19 cellular contexts compared by ENCODE assay signal in genomic region chr4:74042681-74043080, GRCh38. TPM values are rescaled to one million over a fixed set of nuclear protein-coding genes. Genes with fewer than 3 reads are reported as not detected.
DNase-seq lines count a peak whose midpoint lies in the region; ATAC-seq, FAIRE-seq and TF ChIP-seq lines count a peak whose summit lies in the region.
"Had no signal": no experiment of that assay in that cellular context is flagged by ENCODE, and none has a peak within 500 bp of the region (broad histone marks: within the 10 kb centered on the region; RNA-seq: fewer than 3 reads in every experiment).

No MANE protein-coding gene starts in this region.

- no peaks in the 10 kb centered on the region for H3K36me3 Mint-ChIP-seq in glutamatergic neuron (ENCODE audit: unreplicated experiment)
- H3K36me3 Mint-ChIP-seq in activated CD4-positive, alpha-beta T cell treated with anti-CD3 and anti-CD28 coated beads, Interleukin-2, amount 10 ng/mL, durations not matched to agents 7 days and 5 days (ENCODE audit: low read depth), result peaks cover 2% of the 10 kb centered on the region

- H3K9me3 Mint-ChIP-seq in glutamatergic neuron (ENCODE audit: unreplicated experiment), result peaks cover 5% of the 10 kb centered on the region
- H3K9me3 Mint-ChIP-seq in activated CD4-positive, alpha-beta T cell treated with anti-CD3 and anti-CD28 coated beads, Interleukin-2, amount 10 ng/mL, durations not matched to agents 7 days and 5 days, result no peaks in the 10 kb centered on the region
- H3K9me3 Mint-ChIP-seq: activated CD4-positive, alpha-beta memory T cell treated with anti-CD3 and anti-CD28 coated beads, Interleukin-2, amount 10 ng/mL, durations not matched to agents 7 days and 5 days had no signal

- H2AFZ ChIP-seq in MM.1S (ENCODE audit: low read length), result no peak overlapping the region
- peak overlapping the region; percentile 11; the same call in 1 of the 2 replicates for H2AFZ ChIP-seq in K562 (ENCODE audit: low read depth, low read length)

- no TSS peak for BruUV-seq in K562 (replicated peaks; lab: Mats Ljungman, UMichigan)

- CTCF ChIA-PET in K562 (lab: Yijun Ruan, JAX; ENCODE audit: low intra/inter-chr PET ratio), result no interaction called here
- CTCF ChIA-PET in activated CD4-positive, alpha-beta T cell treated with anti-CD3 and anti-CD28 coated beads, Interleukin-2, amount 10 ng/mL, durations not matched to agents 7 days and 5 days (lab: Charles Lee), result no interaction called here

- H2BK15ac ChIP-seq in mesendoderm (replicated peaks; ENCODE audit: low read depth), result no peak overlapping the region

- H3K18ac ChIP-seq in mesendoderm (ENCODE audit: low read length), result no peak overlapping the region

- no peak overlapping the region for H3K56ac ChIP-seq in mesendoderm (ENCODE audit: low read length)

- no peak overlapping the region for H4K5ac ChIP-seq in mesendoderm (ENCODE audit: low read length)

- in situ Hi-C loops in K562 (cut with MboI), result no loop called here

- no peaks in the 10 kb centered on the region for H3K36me3 ChIP-seq in MM.1S (replicated peaks; ENCODE audit: insufficient read depth, low read length)
- no peaks in the 10 kb centered on the region; the same call in 2 of the 3 replicates for H3K36me3 ChIP-seq in K562 (ENCODE audit: control insufficient read depth, insufficient read depth, low read length)
- no peaks in the 10 kb centered on the region for H3K36me3 ChIP-seq in mesendoderm (ENCODE audit: control insufficient read depth, insufficient read depth, low read length)
- H3K36me3 ChIP-seq: Peyer's patch, thyroid gland had no signal

- DNase-seq in DMS53 treated with DMSO at 0.1 percent for 48 hours (lab: John Stamatoyannopoulos, UW; ENCODE audit: unreplicated experiment), result peak; percentile 40
- peak; percentile 58 for DNase-seq in MM.1S
- DNase-seq in K562 (ENCODE audit: extremely low read depth in 1 of 4, low spot score in 3 of 4), result peak in 1 of 4 experiments; percentile 26
- peak; percentile 29 for DNase-seq in mesendoderm
- DNase-seq in AG08396 (ENCODE audit: low spot score), result no peak
- no peak for DNase-seq in glutamatergic neuron
- no peak for DNase-seq in activated CD4-positive, alpha-beta T cell treated with anti-CD3 and anti-CD28 coated beads, Interleukin-2, amount 10 ng/mL, durations not matched to agents 7 days and 5 days
- DNase-seq: activated CD4-positive, alpha-beta memory T cell treated with anti-CD3 and anti-CD28 coated beads, Interleukin-2, amount 10 ng/mL, durations not matched to agents 7 days and 5 days; C1 segment of cervical spinal cord; effector memory CD4-positive, alpha-beta T cell; hypothalamus; IMR-90; NCI-H1092 treated with DMSO at 0.1 percent for 48 hours; NCI-H526; posterior cingulate gyrus; thyroid gland had no signal

- POLR2A ChIA-PET in K562 (lab: Yijun Ruan, JAX), result interaction anchor here (1.9 kb wide), 1 partner anchor 56 kb away, joined by 7 read pairs; the partner anchor contains the start of gene CXCL2
- POLR2A ChIA-PET in activated CD4-positive, alpha-beta T cell treated with anti-CD3 and anti-CD28 coated beads, Interleukin-2, amount 10 ng/mL, durations not matched to agents 7 days and 5 days (lab: Charles Lee), result interaction anchor here (0.5 kb wide), 1 partner anchor 26 kb away, joined by 4 read pairs; no protein-coding TSS in a partner anchor

- H3K27me3 ChIP-seq in MM.1S (replicated peaks; ENCODE audit: insufficient read depth, low read length) (no peaks in the 10 kb centered on the region), K562 (ENCODE audit: control insufficient read depth in 2 of 2, insufficient read depth in 2 of 2, low read length in 2 of 2) (no peaks in the 10 kb centered on the region), mesendoderm (ENCODE audit: insufficient read depth, low read length, poor library complexity) (no peaks in the 10 kb centered on the region)
- H3K27me3 ChIP-seq: Peyer's patch, thyroid gland had no signal

- no peak overlapping the region for H2BK120ac ChIP-seq in mesendoderm (ENCODE audit: low read depth, low read length)

- no peak for TF ChIP-seq POLR2A in K562 (conservative IDR thresholded peaks at IDR 0.05)

- H3K4me1 ChIP-seq in MM.1S (ENCODE audit: low read length), result no peaks in the 10 kb centered on the region
- H3K4me1 ChIP-seq in K562 (replicated peaks in 1 of 2; ENCODE audit: control insufficient read depth in 2 of 2, insufficient read depth in 2 of 2, low read length in 2 of 2), result peaks cover 3 to 10% of the 10 kb centered on the region in 2 experiments; a peak in 3 of 5 replicates
- H3K4me1 ChIP-seq in mesendoderm (ENCODE audit: control insufficient read depth, low read depth, low read length), result peaks cover 3% of the 10 kb centered on the region
- H3K4me1 ChIP-seq: Peyer's patch, thyroid gland had no signal

- H3K23ac ChIP-seq in mesendoderm (ENCODE audit: low read length), result no peak overlapping the region

- H3K27me3 Mint-ChIP-seq in glutamatergic neuron (ENCODE audit: unreplicated experiment), result no peaks in the 10 kb centered on the region
- peaks cover 40% of the 10 kb centered on the region for H3K27me3 Mint-ChIP-seq in activated CD4-positive, alpha-beta T cell treated with anti-CD3 and anti-CD28 coated beads, Interleukin-2, amount 10 ng/mL, durations not matched to agents 7 days and 5 days

- H3K9me2 ChIP-seq in MM.1S (replicated peaks; ENCODE audit: insufficient read depth, low read length), result no peaks in the 10 kb centered on the region

- H3K79me1 ChIP-seq in mesendoderm (ENCODE audit: low read length), result no peaks in the 10 kb centered on the region

- H3K4me3 Mint-ChIP-seq in glutamatergic neuron (ENCODE audit: unreplicated experiment), result no peak overlapping the region
- no peak overlapping the region for H3K4me3 Mint-ChIP-seq in activated CD4-positive, alpha-beta T cell treated with anti-CD3 and anti-CD28 coated beads, Interleukin-2, amount 10 ng/mL, durations not matched to agents 7 days and 5 days
- H3K4me3 Mint-ChIP-seq: activated CD4-positive, alpha-beta memory T cell treated with anti-CD3 and anti-CD28 coated beads, Interleukin-2, amount 10 ng/mL, durations not matched to agents 7 days and 5 days had no signal

- H4K8ac ChIP-seq in mesendoderm (ENCODE audit: low read depth, low read length), result no peak overlapping the region

- H3K79me2 ChIP-seq in MM.1S (ENCODE audit: low read length) (no peaks in the 10 kb centered on the region), K562 (ENCODE audit: control insufficient read depth, insufficient read depth, low read length) (peaks cover 14% of the 10 kb centered on the region), mesendoderm (ENCODE audit: control insufficient read depth, insufficient read depth, low read length) (no peaks in the 10 kb centered on the region)

- H3K9me3 ChIP-seq in MM.1S (replicated peaks; ENCODE audit: insufficient read depth, low read length) (no peaks in the 10 kb centered on the region), K562 (replicated peaks; ENCODE audit: control insufficient read depth, insufficient read depth, low read depth, low read length) (peaks cover 3% of the 10 kb centered on the region; the same call in 1 of the 2 replicates)
- H3K9me3 ChIP-seq: Peyer's patch, thyroid gland had no signal

- ATAC-seq in K562, result no peak

- no peak overlapping the region for H3K27ac Mint-ChIP-seq in glutamatergic neuron (ENCODE audit: unreplicated experiment)
- no peak overlapping the region for H3K27ac Mint-ChIP-seq in activated CD4-positive, alpha-beta T cell treated with anti-CD3 and anti-CD28 coated beads, Interleukin-2, amount 10 ng/mL, durations not matched to agents 7 days and 5 days
- H3K27ac Mint-ChIP-seq: activated CD4-positive, alpha-beta memory T cell treated with anti-CD3 and anti-CD28 coated beads, Interleukin-2, amount 10 ng/mL, durations not matched to agents 7 days and 5 days had no signal

- TF ChIP-seq EP300 in K562 (IDR thresholded peaks at IDR 0.05; ENCODE audit: low read length), result no peak

- H2BK5ac ChIP-seq in mesendoderm (ENCODE audit: low read length), result no peak overlapping the region

- H3K27ac ChIP-seq in MM.1S (ENCODE audit: low read length) (no peak overlapping the region), K562 (ENCODE audit: extremely low read depth, low read depth, low read length) (no peak overlapping the region), mesendoderm (ENCODE audit: low read depth, low read length) (no peak overlapping the region)
- H3K27ac ChIP-seq: Peyer's patch, thyroid gland had no signal

- H3K9me1 ChIP-seq in K562 (ENCODE audit: control insufficient read depth, insufficient read depth, low read length), result no peaks in the 10 kb centered on the region

- 28% methylated on average over 2 of the region's 2 CpGs for WGBS in K562 (ENCODE audit: insufficient coverage, low coverage, missing lambda C conversion rate)
- WGBS in mesendoderm (ENCODE audit: extremely low coverage, insufficient coverage, low lambda C conversion rate), result no CpG with 5 or more reads among the region's 2 CpGs

- no peak overlapping the region for H3K4me3 ChIP-seq in MM.1S (ENCODE audit: low read length)
- H3K4me3 ChIP-seq in K562, result no peak overlapping the region
- H3K4me3 ChIP-seq in mesendoderm (ENCODE audit: low read length), result no peak overlapping the region
- H3K4me3 ChIP-seq: Peyer's patch, thyroid gland had no signal

- H4K20me1 ChIP-seq in MM.1S (ENCODE audit: insufficient read depth, low read length) (no peaks in the 10 kb centered on the region), K562 (replicated peaks; ENCODE audit: control insufficient read depth, insufficient read depth, low read length) (no peaks in the 10 kb centered on the region)

- no peak for FAIRE-seq in K562 (lab: Jason Lieb, UNC)
- FAIRE-seq: bronchial epithelial cell had no signal

- H3K9ac ChIP-seq in MM.1S (ENCODE audit: low read length) (no peak overlapping the region), K562 (ENCODE audit: insufficient read depth in 1 of 2, low read depth in 2 of 2, low read length in 2 of 2) (no peak overlapping the region), mesendoderm (ENCODE audit: low read length) (no peak overlapping the region)

- intact Hi-C loops in K562 (cut with micrococcal nuclease), result no loop called here

- H3K4me1 Mint-ChIP-seq in glutamatergic neuron (ENCODE audit: low read depth, unreplicated experiment), result peaks cover 2% of the 10 kb centered on the region
- peaks cover 8% of the 10 kb centered on the region for H3K4me1 Mint-ChIP-seq in activated CD4-positive, alpha-beta T cell treated with anti-CD3 and anti-CD28 coated beads, Interleukin-2, amount 10 ng/mL, durations not matched to agents 7 days and 5 days

- TF ChIP-seq CTCF in MM.1S (IDR thresholded peaks at IDR 0.05; ENCODE audit: low read length) (peak; percentile 34), K562 (IDR thresholded peaks at IDR 0.05 in 2 of 3, conservative IDR thresholded peaks at IDR 0.05 in 1 of 3; ENCODE audit: insufficient read depth in 2 of 3, low read depth in 1 of 3, low read length in 3 of 3) (peak in 2 of 3 experiments; percentile 10 to 33; a peak in 2 of 6 replicates), glutamatergic neuron (IDR thresholded peaks at IDR 0.05; ENCODE audit: partially characterized antibody, unreplicated experiment) (no peak)

- no peaks in the 10 kb centered on the region for H3F3A ChIP-seq in MM.1S (ENCODE audit: insufficient read depth, low read length)

- H3K4me2 ChIP-seq in MM.1S (ENCODE audit: low read depth, low read length), result no peak overlapping the region
- H3K4me2 ChIP-seq in K562 (ENCODE audit: insufficient read depth, low read length), result no peak overlapping the region
- H3K4me2 ChIP-seq in mesendoderm (ENCODE audit: low read length), result no peak overlapping the region

- TF ChIP-seq RAD21 in K562 (CRISPR knock-in tag; conservative IDR thresholded peaks at IDR 0.05 in 1 of 2, IDR thresholded peaks at IDR 0.05 in 1 of 2), result peak in 1 of 2 experiments; percentile 43; a peak in 2 of 4 replicates

- H2AK5ac ChIP-seq in mesendoderm (ENCODE audit: low read length), result no peak overlapping the region

- no peak overlapping the region for H3K4ac ChIP-seq in mesendoderm (ENCODE audit: low read depth, low read length)

RNA-seq across cellular contexts. Expression of gene CXCL3, which starts 4.2 kb away (rescaled TPM):
- 17.0 and 20.6 TPM in 2 replicates for total RNA-seq in K562 (2011; cell fraction: chromatin; rRNA removed; ENCODE audit: low replicate concordance)
- 12.6 and 16.5 TPM in 2 replicates for total RNA-seq in K562 (2011; cell fraction: nucleolus; rRNA removed)
- total RNA-seq in K562 (2011; cell fraction: nucleoplasm; rRNA removed), result 16.2 and 24.5 TPM in 2 replicates
- total RNA-seq in K562 (2014; rRNA removed) (8.1 and 8.4 TPM in 2 replicates), K562 (2014; rRNA removed; fragmentation: Illumina TruSeq; extraction: Trizol) (6.1 and 8.0 TPM in 2 replicates), K562 (2015; rRNA removed; fragmentation: Illumina TruSeq; extraction: Trizol) (2.7 and 3.1 TPM in 2 replicates), K562 (2021) (8.6 and 9.1 TPM in 2 replicates), glutamatergic neuron (ENCODE audit: unreplicated experiment) (0.74 TPM)
- polyA plus RNA-seq in K562 (2011; rRNA removed) (3.7 and 8.9 TPM in 2 replicates), K562 (2014; fragmentation: Illumina TruSeq; extraction: Trizol) (6.1 and 6.3 TPM in 2 replicates), K562 (2014; fragmentation: Nextera tagmentation; extraction: Ambion mirVana) (1 to 10 TPM; 2.3 to 5.0 TPM), K562 (2014; rRNA removed) (8.9 and 12.1 TPM in 2 replicates)
- 2.1 and 6.4 TPM in 2 replicates for polyA plus RNA-seq in K562 (2011; cell fraction: cytosol; rRNA removed)
- polyA plus RNA-seq in K562 (2011; cell fraction: nucleus; rRNA removed), result 6.6 and 21.0 TPM in 2 replicates
- polyA plus RNA-seq in K562 (2012), result 14.9 and 17.5 TPM in 2 replicates
- 1.8 and 5.2 TPM in 2 replicates for polyA minus RNA-seq in K562 (2011; rRNA and poly(A)+ RNA removed)
- 2.7 and 6.7 TPM in 2 replicates for polyA minus RNA-seq in K562 (2011; cell fraction: cytosol; rRNA and poly(A)+ RNA removed)
- polyA minus RNA-seq in K562 (2011; cell fraction: nucleus; rRNA and poly(A)+ RNA removed), result 8.3 and 11.2 TPM in 2 replicates
- 1.2 TPM for polyA plus RNA-seq in mesendoderm (2013, experiment 1 of 2)
- polyA plus RNA-seq in mesendoderm (2013, experiment 2 of 2), result 1.7 TPM
- not detected for total RNA-seq in activated CD4-positive, alpha-beta T cell treated with anti-CD3 and anti-CD28 coated beads, Interleukin-2, amount 10 ng/mL, durations not matched to agents 7 days and 5 days
- total RNA-seq: activated CD4-positive, alpha-beta memory T cell treated with anti-CD3 and anti-CD28 coated beads, Interleukin-2, amount 10 ng/mL, durations not matched to agents 7 days and 5 days had no signal

RNA-seq across cellular contexts. Expression of gene CXCL5, which starts 44.2 kb away (rescaled TPM):
- total RNA-seq in K562 (2011; cell fraction: chromatin; rRNA removed; ENCODE audit: low replicate concordance), result not detected in 2 replicates
- not detected in 2 replicates for total RNA-seq in K562 (2011; cell fraction: nucleolus; rRNA removed)
- not detected in 2 replicates for total RNA-seq in K562 (2011; cell fraction: nucleoplasm; rRNA removed)
- not detected in 2 replicates for total RNA-seq in K562 (2014; rRNA removed)
- not detected in 2 replicates for total RNA-seq in K562 (2014; rRNA removed; fragmentation: Illumina TruSeq; extraction: Trizol)
- total RNA-seq in K562 (2015; rRNA removed; fragmentation: Illumina TruSeq; extraction: Trizol), result not detected in 2 replicates
- not detected in 2 replicates for total RNA-seq in K562 (2021)
- polyA plus RNA-seq in K562 (2011; rRNA removed), result not detected in 2 replicates
- polyA plus RNA-seq in K562 (2011; cell fraction: cytosol; rRNA removed), result not detected in 2 replicates
- not detected in 2 replicates for polyA plus RNA-seq in K562 (2011; cell fraction: nucleus; rRNA removed)
- polyA plus RNA-seq in K562 (2012), result not detected in 2 replicates
- not detected in 2 replicates for polyA plus RNA-seq in K562 (2014; fragmentation: Illumina TruSeq; extraction: Trizol)
- not detected for polyA plus RNA-seq in K562 (2014; fragmentation: Nextera tagmentation; extraction: Ambion mirVana)
- not detected in 2 replicates for polyA plus RNA-seq in K562 (2014; rRNA removed)
- not detected in 2 replicates for polyA minus RNA-seq in K562 (2011; rRNA and poly(A)+ RNA removed)
- not detected in 2 replicates for polyA minus RNA-seq in K562 (2011; cell fraction: cytosol; rRNA and poly(A)+ RNA removed)
- polyA minus RNA-seq in K562 (2011; cell fraction: nucleus; rRNA and poly(A)+ RNA removed), result not detected in 2 replicates
- polyA plus RNA-seq in mesendoderm (2013, experiment 1 of 2), result 2.7 TPM
- polyA plus RNA-seq in mesendoderm (2013, experiment 2 of 2), result 2.7 TPM
- total RNA-seq in glutamatergic neuron (ENCODE audit: unreplicated experiment), result not detected
- total RNA-seq in activated CD4-positive, alpha-beta T cell treated with anti-CD3 and anti-CD28 coated beads, Interleukin-2, amount 10 ng/mL, durations not matched to agents 7 days and 5 days, result not detected
- total RNA-seq: activated CD4-positive, alpha-beta memory T cell treated with anti-CD3 and anti-CD28 coated beads, Interleukin-2, amount 10 ng/mL, durations not matched to agents 7 days and 5 days; IMR-90; myocyte; Peyer's patch; thyroid gland had no signal

RNA-seq across cellular contexts. Expression of gene PPBP, which starts 54.7 kb away (rescaled TPM):
- not detected in 2 replicates for total RNA-seq in K562 (2011; cell fraction: chromatin; rRNA removed; ENCODE audit: low replicate concordance)
- total RNA-seq in K562 (2011; cell fraction: nucleolus; rRNA removed), result not detected in 2 replicates
- 0.66 TPM in 1 of 2 replicates, not detected in the other for total RNA-seq in K562 (2011; cell fraction: nucleoplasm; rRNA removed)
- total RNA-seq in K562 (2014; rRNA removed) (0.37 TPM in 1 of 2 replicates, not detected in the other), K562 (2014; rRNA removed; fragmentation: Illumina TruSeq; extraction: Trizol) (0.29 TPM in 1 of 2 replicates, not detected in the other), K562 (2015; rRNA removed; fragmentation: Illumina TruSeq; extraction: Trizol) (0.22 TPM in 1 of 2 replicates, not detected in the other), K562 (2021) (not detected in 2 replicates), glutamatergic neuron (ENCODE audit: unreplicated experiment) (not detected)
- polyA plus RNA-seq in K562 (2011; rRNA removed) (0.15 and 0.38 TPM in 2 replicates), K562 (2014; fragmentation: Illumina TruSeq; extraction: Trizol) (0.28 TPM in 1 of 2 replicates, not detected in the other), K562 (2014; fragmentation: Nextera tagmentation; extraction: Ambion mirVana) (under 1 TPM; 0.17 to 0.55 TPM), K562 (2014; rRNA removed) (not detected in 2 replicates)
- polyA plus RNA-seq in K562 (2011; cell fraction: cytosol; rRNA removed), result 0.12 and 0.57 TPM in 2 replicates
- polyA plus RNA-seq in K562 (2011; cell fraction: nucleus; rRNA removed), result not detected in 2 replicates
- 0.35 and 0.50 TPM in 2 replicates for polyA plus RNA-seq in K562 (2012)
- not detected in 2 replicates for polyA minus RNA-seq in K562 (2011; rRNA and poly(A)+ RNA removed)
- polyA minus RNA-seq in K562 (2011; cell fraction: cytosol; rRNA and poly(A)+ RNA removed), result not detected in 2 replicates
- polyA minus RNA-seq in K562 (2011; cell fraction: nucleus; rRNA and poly(A)+ RNA removed), result not detected in 2 replicates
- 0.14 TPM for polyA plus RNA-seq in mesendoderm (2013, experiment 1 of 2)
- 0.10 TPM for polyA plus RNA-seq in mesendoderm (2013, experiment 2 of 2)
- total RNA-seq in activated CD4-positive, alpha-beta T cell treated with anti-CD3 and anti-CD28 coated beads, Interleukin-2, amount 10 ng/mL, durations not matched to agents 7 days and 5 days, result not detected
- total RNA-seq: activated CD4-positive, alpha-beta memory T cell treated with anti-CD3 and anti-CD28 coated beads, Interleukin-2, amount 10 ng/mL, durations not matched to agents 7 days and 5 days; IMR-90; myocyte; Peyer's patch had no signal
- polyA plus RNA-seq: IMR-90 had no signal

RNA-seq across cellular contexts. Expression of gene CXCL2, which starts 56.3 kb away (rescaled TPM):
- 18.7 and 19.8 TPM in 2 replicates for total RNA-seq in K562 (2011; cell fraction: chromatin; rRNA removed; ENCODE audit: low replicate concordance)
- total RNA-seq in K562 (2011; cell fraction: nucleolus; rRNA removed), result 17.1 and 21.3 TPM in 2 replicates
- total RNA-seq in K562 (2011; cell fraction: nucleoplasm; rRNA removed), result 15.0 and 18.9 TPM in 2 replicates
- total RNA-seq in K562 (2014; rRNA removed), result 8.1 and 10.8 TPM in 2 replicates
- 4.8 and 5.6 TPM in 2 replicates for total RNA-seq in K562 (2014; rRNA removed; fragmentation: Illumina TruSeq; extraction: Trizol)
- 3.1 and 4.1 TPM in 2 replicates for total RNA-seq in K562 (2015; rRNA removed; fragmentation: Illumina TruSeq; extraction: Trizol)
- total RNA-seq in K562 (2021), result 8.5 and 12.5 TPM in 2 replicates
- polyA plus RNA-seq in K562 (2011; rRNA removed), result 1.2 and 3.5 TPM in 2 replicates
- 1.0 and 2.1 TPM in 2 replicates for polyA plus RNA-seq in K562 (2011; cell fraction: cytosol; rRNA removed)
- polyA plus RNA-seq in K562 (2011; cell fraction: nucleus; rRNA removed), result 6.5 and 27.0 TPM in 2 replicates
- polyA plus RNA-seq in K562 (2012), result 6.9 and 14.0 TPM in 2 replicates
- 3.5 and 4.7 TPM in 2 replicates for polyA plus RNA-seq in K562 (2014; fragmentation: Illumina TruSeq; extraction: Trizol)
- polyA plus RNA-seq in K562 (2014; fragmentation: Nextera tagmentation; extraction: Ambion mirVana), result 1 to 10 TPM; 2.3 to 2.5 TPM
- polyA plus RNA-seq in K562 (2014; rRNA removed), result 9.4 and 10.9 TPM in 2 replicates
- 1.7 and 5.4 TPM in 2 replicates for polyA minus RNA-seq in K562 (2011; rRNA and poly(A)+ RNA removed)
- 5.2 and 5.6 TPM in 2 replicates for polyA minus RNA-seq in K562 (2011; cell fraction: cytosol; rRNA and poly(A)+ RNA removed)
- polyA minus RNA-seq in K562 (2011; cell fraction: nucleus; rRNA and poly(A)+ RNA removed), result 8.7 and 20.3 TPM in 2 replicates
- polyA plus RNA-seq in mesendoderm (2013, experiment 1 of 2), result 0.38 TPM
- polyA plus RNA-seq in mesendoderm (2013, experiment 2 of 2), result 0.48 TPM
- not detected for total RNA-seq in glutamatergic neuron (ENCODE audit: unreplicated experiment)
- under 1 TPM in 1 of 2 experiments, not detected in 1; 0.22 TPM for total RNA-seq in activated CD4-positive, alpha-beta T cell treated with anti-CD3 and anti-CD28 coated beads, Interleukin-2, amount 10 ng/mL, durations not matched to agents 7 days and 5 days
- total RNA-seq: activated CD4-positive, alpha-beta memory T cell treated with anti-CD3 and anti-CD28 coated beads, Interleukin-2, amount 10 ng/mL, durations not matched to agents 7 days and 5 days had no signal

Comparison
In these comparisons a context has a peak if more than half of its experiments do, and no peak if none do; other contexts are left out.
1. DNase-seq: peak in DMS53 treated with DMSO at 0.1 percent for 48 hours (single experiment), MM.1S (single experiment) and mesendoderm (single experiment); none in AG08396 (single experiment), glutamatergic neuron (single experiment) and activated CD4-positive, alpha-beta T cell treated with anti-CD3 and anti-CD28 coated beads, Interleukin-2, amount 10 ng/mL, durations not matched to agents 7 days and 5 days (single experiment).